ENCODE assay signal across 15 cellular contexts in genomic region chr20:47749367-47749766, GRCh38. TPM values are rescaled to one million over a fixed set of nuclear protein-coding genes. Genes with fewer than 3 reads are reported as not detected.
DNase-seq lines count a peak whose midpoint lies in the region; ATAC-seq and TF ChIP-seq lines count a peak whose summit lies in the region.
"Had no signal": no experiment of that assay in that cellular context is flagged by ENCODE, and none has a peak within 500 bp of the region (broad histone marks: within the 10 kb centered on the region; RNA-seq: fewer than 3 reads in every experiment).

No MANE protein-coding gene starts in this region.

- no peak overlapping the region for H3K4me3 Mint-ChIP-seq in chondrocyte (ENCODE audit: unreplicated experiment)
- H3K4me3 Mint-ChIP-seq in stimulated activated effector memory CD8-positive, alpha-beta T cell treated with anti-CD3 and anti-CD28 coated beads, Interleukin-12 subunit alpha, Interleukin-12 subunit beta, amount 100 ng/mL, for 72 hours: no peak overlapping the region
- H3K4me3 Mint-ChIP-seq: activated naive CD4-positive, alpha-beta T cell treated with anti-CD3 and anti-CD28 coated beads, Interleukin-2, amount 10 ng/mL, durations not matched to agents 7 days and 5 days; natural killer cell had no signal

- ATAC-seq in stimulated activated effector memory CD8-positive, alpha-beta T cell treated with anti-CD3 and anti-CD28 coated beads, Interleukin-12 subunit alpha, Interleukin-12 subunit beta, amount 100 ng/mL, for 72 hours: no peak
- ATAC-seq in GM21723 (IDR thresholded peaks at IDR 0.05; ENCODE audit: unreplicated experiment): no peak
- ATAC-seq: HCT116, natural killer cell had no signal

- no peaks in the 10 kb centered on the region for H3K27me3 Mint-ChIP-seq in chondrocyte (ENCODE audit: low read depth)

- TF ChIP-seq CTCF in AG10803 (conservative IDR thresholded peaks at IDR 0.05; ENCODE audit: low read length) (no peak), chondrocyte (IDR thresholded peaks at IDR 0.05) (no peak), GM20000 (IDR thresholded peaks at IDR 0.05; ENCODE audit: extremely low read depth, missing control alignments) (no peak)

- H3K36me3 Mint-ChIP-seq in chondrocyte (ENCODE audit: low read depth): peaks cover 3% of the 10 kb centered on the region
- H3K36me3 Mint-ChIP-seq in stimulated activated effector memory CD8-positive, alpha-beta T cell treated with anti-CD3 and anti-CD28 coated beads, Interleukin-12 subunit alpha, Interleukin-12 subunit beta, amount 100 ng/mL, for 72 hours: no peaks in the 10 kb centered on the region
- H3K36me3 Mint-ChIP-seq: activated naive CD4-positive, alpha-beta T cell treated with anti-CD3 and anti-CD28 coated beads, Interleukin-2, amount 10 ng/mL, durations not matched to agents 7 days and 5 days; natural killer cell had no signal

- H3K4me3 ChIP-seq in AG10803 (ENCODE audit: low read length): no peak overlapping the region

- H3K4me1 Mint-ChIP-seq in chondrocyte (ENCODE audit: low read depth): peaks cover 26% of the 10 kb centered on the region
- H3K4me1 Mint-ChIP-seq in stimulated activated effector memory CD8-positive, alpha-beta T cell treated with anti-CD3 and anti-CD28 coated beads, Interleukin-12 subunit alpha, Interleukin-12 subunit beta, amount 100 ng/mL, for 72 hours: peaks cover 12% of the 10 kb centered on the region

- no peaks in the 10 kb centered on the region for H3K9me3 Mint-ChIP-seq in chondrocyte (ENCODE audit: low read depth)
- no peaks in the 10 kb centered on the region for H3K9me3 Mint-ChIP-seq in stimulated activated effector memory CD8-positive, alpha-beta T cell treated with anti-CD3 and anti-CD28 coated beads, Interleukin-12 subunit alpha, Interleukin-12 subunit beta, amount 100 ng/mL, for 72 hours
- H3K9me3 Mint-ChIP-seq: activated naive CD4-positive, alpha-beta T cell treated with anti-CD3 and anti-CD28 coated beads, Interleukin-2, amount 10 ng/mL, durations not matched to agents 7 days and 5 days; natural killer cell had no signal

- DNase-seq in AG10803 (ENCODE audit: low read depth) (peak; percentile 14), NCI-H2029 treated with DMSO at 0.1 percent for 48 hours (lab: John Stamatoyannopoulos, UW) (peak; percentile 77), chondrocyte (ENCODE audit: low spot score) (no peak), mucosa of gallbladder (ENCODE audit: low spot score) (peak; percentile 27), GM20000 (ENCODE audit: low spot score) (no peak), midbrain (lab: John Stamatoyannopoulos, UW) (no peak)
- DNase-seq in stimulated activated effector memory CD8-positive, alpha-beta T cell treated with anti-CD3 and anti-CD28 coated beads, Interleukin-12 subunit alpha, Interleukin-12 subunit beta, amount 100 ng/mL, for 72 hours (ENCODE audit: low spot score in 2 of 2): no peak
- DNase-seq: caudate nucleus, head of caudate nucleus, left colon, natural killer cell, NCI-H187 treated with DMSO at 0.1 percent for 48 hours had no signal

- H3K27ac Mint-ChIP-seq in chondrocyte (ENCODE audit: unreplicated experiment): peak overlapping the region; percentile 49
- no peak overlapping the region for H3K27ac Mint-ChIP-seq in stimulated activated effector memory CD8-positive, alpha-beta T cell treated with anti-CD3 and anti-CD28 coated beads, Interleukin-12 subunit alpha, Interleukin-12 subunit beta, amount 100 ng/mL, for 72 hours
- H3K27ac Mint-ChIP-seq: activated naive CD4-positive, alpha-beta T cell treated with anti-CD3 and anti-CD28 coated beads, Interleukin-2, amount 10 ng/mL, durations not matched to agents 7 days and 5 days; natural killer cell had no signal

RNA-seq across cellular contexts. Expression of gene SULF2, which starts 35.9 kb away (rescaled TPM):
- total RNA-seq in chondrocyte (82.4 to 120 TPM (median 85.7 TPM) in 3 replicates), mucosa of gallbladder (74.8 TPM)

Comparison
In these comparisons a context has a peak if more than half of its experiments do, and no peak if none do; other contexts are left out.
1. DNase-seq: peak in AG10803 (single experiment), NCI-H2029 treated with DMSO at 0.1 percent for 48 hours (single experiment) and mucosa of gallbladder (single experiment); none in chondrocyte (single experiment), stimulated activated effector memory CD8-positive, alpha-beta T cell treated with anti-CD3 and anti-CD28 coated beads, Interleukin-12 subunit alpha, Interleukin-12 subunit beta, amount 100 ng/mL, for 72 hours (0 of 2), GM20000 (single experiment) and midbrain (single experiment).